Comparison of ENCODE assay signal across 1 cellular context in genomic region chr7:7235347-7235746, GRCh38.
TF ChIP-seq lines count a peak whose summit lies in the region.

No MANE protein-coding gene starts in this region.

TF ChIP-seq in HepG2, 621 proteins besides CTCF, POLR2A, EP300 and RAD21:
- TF ChIP-seq HIC2 (CRISPR knock-in tag; IDR thresholded peaks at IDR 0.05; ENCODE audit: low read depth) (no peak), RBM22 (optimal IDR thresholded peaks at IDR 0.05; ENCODE audit: low read length) (peak; percentile 80), ZNF335 (CRISPR knock-in tag; IDR thresholded peaks at IDR 0.05) (no peak)
